1 cellular context compared by ENCODE assay signal in genomic region chr18:26004827-26005226, GRCh38.
TF ChIP-seq lines count a peak whose summit lies in the region.

No MANE protein-coding gene starts in this region.

TF ChIP-seq in HepG2, 621 proteins besides CTCF, POLR2A, EP300 and RAD21 (continued from another document):
- TF ChIP-seq HMGXB3 (CRISPR knock-in tag; IDR thresholded peaks at IDR 0.05; ENCODE audit: borderline replicate concordance) (no peak), ZBTB44 (CRISPR knock-in tag; IDR thresholded peaks at IDR 0.05) (no peak), ZNF484 (CRISPR knock-in tag; IDR thresholded peaks at IDR 0.05; ENCODE audit: borderline replicate concordance, low read depth) (no peak), ZNF577 (CRISPR knock-in tag; IDR thresholded peaks at IDR 0.05; ENCODE audit: borderline replicate concordance, low read depth) (no peak), RELA (CRISPR knock-in tag; IDR thresholded peaks at IDR 0.05) (no peak), ZNF710 (CRISPR knock-in tag; IDR thresholded peaks at IDR 0.05; ENCODE audit: borderline replicate concordance) (no peak)
